16 cellular contexts compared by ENCODE assay signal in the genomic region with DNA sequence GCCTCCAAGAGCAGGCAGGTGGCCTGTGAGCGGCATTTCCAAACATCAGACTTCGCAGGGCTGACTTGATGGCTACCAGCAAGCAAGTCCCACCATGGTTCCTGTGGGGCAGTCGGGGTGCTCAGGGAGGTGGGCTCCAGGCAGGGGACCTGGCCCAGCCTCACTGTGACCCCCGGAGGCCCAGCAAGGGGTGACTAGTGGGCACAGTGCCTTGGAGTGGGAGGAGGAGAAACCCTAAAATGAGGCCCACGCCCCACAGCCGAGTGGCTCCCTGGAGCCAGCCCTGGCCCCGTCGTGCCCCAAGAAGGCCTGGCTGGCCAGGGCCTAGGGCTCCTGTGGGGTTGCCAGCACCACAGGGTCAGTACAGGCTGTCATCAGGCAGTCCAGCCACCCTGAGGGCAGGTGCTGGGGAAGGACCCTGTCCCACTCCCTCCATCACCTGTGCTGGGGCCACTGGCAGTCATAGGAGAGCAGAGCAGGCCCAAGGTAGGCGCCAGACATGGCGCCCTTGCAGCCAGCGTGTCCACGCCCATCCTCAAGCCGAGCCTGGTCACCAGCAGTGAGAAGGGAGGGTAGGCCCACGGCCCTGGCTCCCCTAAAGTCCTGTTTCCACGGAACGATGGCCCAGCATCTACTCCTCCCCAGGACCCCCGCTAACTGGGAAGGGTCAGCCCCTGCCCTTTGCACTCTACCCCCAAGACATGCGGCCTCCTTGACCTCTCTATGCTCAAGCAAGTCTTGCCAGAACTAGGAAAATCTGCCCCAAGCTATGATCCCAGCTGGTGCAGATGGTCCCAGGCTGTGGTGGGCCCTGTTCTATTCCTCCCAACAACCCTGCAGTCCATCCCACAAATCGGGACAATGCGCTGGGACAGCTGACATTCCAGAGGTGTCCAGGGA.
DNase-seq lines count a peak whose midpoint lies in the region; ATAC-seq and TF ChIP-seq lines count a peak whose summit lies in the region.
"Had no signal": no experiment of that assay in that cellular context is flagged by ENCODE, and none has a peak within 500 bp of the region (broad histone marks: within the 10 kb centered on the region; RNA-seq: fewer than 3 reads in every experiment).

No MANE protein-coding gene starts in this region.

- no peak for TF ChIP-seq CTCF in coronary artery (IDR thresholded peaks at IDR 0.05)
- TF ChIP-seq CTCF in type B pancreatic cell (conservative IDR thresholded peaks at IDR 0.05), result no peak

- H3K4me1 Mint-ChIP-seq in type B pancreatic cell (ENCODE audit: unreplicated experiment), result peaks cover 5% of the 10 kb centered on the region
- H3K4me1 Mint-ChIP-seq: CD8-positive, alpha-beta memory T cell had no signal

- peaks cover 10% of the 10 kb centered on the region for H3K27me3 Mint-ChIP-seq in type B pancreatic cell

- no peak overlapping the region for H3K27ac Mint-ChIP-seq in type B pancreatic cell
- H3K27ac Mint-ChIP-seq: progenitor cell of endocrine pancreas had no signal

- no peak overlapping the region for H3K4me3 Mint-ChIP-seq in type B pancreatic cell
- H3K4me3 Mint-ChIP-seq: activated T-cell treated with anti-CD3 and anti-CD28 coated beads, Interleukin-2, amount 50 U/mL, for 4 hours; CD8-positive, alpha-beta memory T cell had no signal

- H3K27ac ChIP-seq in coronary artery, result peak overlapping the region in 1 of 2 donors; percentile 80
- H3K27ac ChIP-seq: A549 had no signal

- DNase-seq in activated CD8-positive, alpha-beta memory T cell treated with anti-CD3 and anti-CD28 coated beads for 24 hours, result peak; percentile 50
- no peak for DNase-seq in activated CD8-positive, alpha-beta memory T cell treated with anti-CD3 and anti-CD28 coated beads, Interleukin-2, amount 50 U/mL, for 48 hours
- DNase-seq in coronary artery (ENCODE audit: low spot score) (no peak), mesenteric fat pad (ENCODE audit: low spot score) (peak; percentile 85), type B pancreatic cell (ENCODE audit: extremely low spot score, unreplicated experiment) (peak; percentile 56), KG1 (lab: John Stamatoyannopoulos, UW) (no peak), NCI-H1048 (lab: John Stamatoyannopoulos, UW) (no peak)
- DNase-seq: activated CD4-positive, alpha-beta T cell treated with anti-CD3 and anti-CD28 coated beads for 1 hour; activated T-cell treated with anti-CD3 and anti-CD28 coated beads, Interleukin-2, amount 50 U/mL, for 4 hours; glutamatergic neuron; NCI-H2107; NCI-H748 treated with DMSO at 0.1 percent for 48 hours had no signal

- H3K36me3 Mint-ChIP-seq in type B pancreatic cell, result no peaks in the 10 kb centered on the region
- H3K36me3 Mint-ChIP-seq: CD8-positive, alpha-beta memory T cell had no signal

- H3K4me3 ChIP-seq in coronary artery, result peak overlapping the region; percentile 69
- H3K4me3 ChIP-seq: A549 had no signal

- H3K9me3 Mint-ChIP-seq in type B pancreatic cell, result peaks cover 7% of the 10 kb centered on the region
- H3K9me3 Mint-ChIP-seq: activated T-cell treated with anti-CD3 and anti-CD28 coated beads, Interleukin-2, amount 50 U/mL, for 4 hours; CD8-positive, alpha-beta memory T cell had no signal

- no peak for ATAC-seq in HG03135 (IDR thresholded peaks at IDR 0.05; ENCODE audit: unreplicated experiment)
- ATAC-seq: activated T-cell treated with anti-CD3 and anti-CD28 coated beads, Interleukin-2, amount 50 U/mL, for 4 hours had no signal

Comparison
In these comparisons a context has a peak if more than half of its experiments do, and no peak if none do; other contexts are left out.
1. DNase-seq: peak in activated CD8-positive, alpha-beta memory T cell treated with anti-CD3 and anti-CD28 coated beads for 24 hours (single experiment), mesenteric fat pad (single experiment) and type B pancreatic cell (single experiment); none in activated CD8-positive, alpha-beta memory T cell treated with anti-CD3 and anti-CD28 coated beads, Interleukin-2, amount 50 U/mL, for 48 hours (single experiment), coronary artery (single experiment), KG1 (single experiment) and NCI-H1048 (single experiment).